In the genomic region with DNA sequence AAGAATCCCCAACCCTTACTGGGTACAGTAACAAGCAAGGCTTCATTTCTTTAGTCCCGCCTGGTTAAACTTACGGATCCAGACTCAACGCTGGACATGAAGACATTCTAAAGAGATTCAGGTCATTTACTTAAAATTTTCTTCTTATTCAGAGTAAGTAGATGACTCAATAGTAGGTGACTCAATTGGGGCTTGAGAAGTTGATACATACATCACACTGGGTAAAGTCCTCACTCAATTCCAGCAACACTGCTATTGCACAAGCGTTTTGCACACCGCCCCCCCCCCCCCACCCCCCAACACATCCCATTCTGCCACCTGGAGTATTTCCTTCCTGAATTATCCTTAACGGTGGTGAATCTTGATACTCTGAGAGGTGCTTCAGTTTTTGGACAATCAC, we compare ENCODE assay signal across 15 cellular contexts.
DNase-seq lines count a peak whose midpoint lies in the region; ATAC-seq and TF ChIP-seq lines count a peak whose summit lies in the region.
"Had no signal": no experiment of that assay in that cellular context is flagged by ENCODE, and none has a peak within 500 bp of the region (broad histone marks: within the 10 kb centered on the region; RNA-seq: fewer than 3 reads in every experiment).

No MANE protein-coding gene starts in this region.

- CTCF ChIA-PET in CD4-positive, alpha-beta T cell (lab: Charles Lee), result no interaction called here

- POLR2A ChIA-PET in CD4-positive, alpha-beta T cell (lab: Charles Lee), result no interaction called here

- intact Hi-C loops in CD4-positive, alpha-beta T cell (cut with DNase I, micrococcal nuclease), result loop anchor here in 1 of 2 experiments (10.0 kb wide), 1 partner anchor 611 kb away; the partner anchor contains the start of gene FOXP1
- intact Hi-C loops in left lung (cut with DNase I), result no loop called here
- intact Hi-C loops in ovary (cut with DNase I), result no loop called here

- H3K27me3 ChIP-seq in CD4-positive, alpha-beta T cell (ENCODE audit: control insufficient read depth, insufficient read depth, low read length), result no peaks in the 10 kb centered on the region
- H3K27me3 ChIP-seq in left lung (no peaks in the 10 kb centered on the region), ovary (no peaks in the 10 kb centered on the region)
- H3K27me3 ChIP-seq: upper lobe of right lung had no signal

- DNase-seq in CD4-positive, alpha-beta T cell, result no peak
- DNase-seq in HT1080 (ENCODE audit: low read depth) (peak; percentile 55), astrocyte of the spinal cord (ENCODE audit: low read depth, low spot score) (peak; percentile 52), left lung (no peak), DMS114 treated with DMSO at 0.1 percent for 48 hours (lab: John Stamatoyannopoulos, UW; ENCODE audit: unreplicated experiment) (no peak), ovary (no peak)
- DNase-seq: activated CD4-positive, alpha-beta T cell treated with anti-CD3 and anti-CD28 coated beads for 48 hours; CD4-positive, CD25-positive, alpha-beta regulatory T cell; effector CD8-positive, alpha-beta T cell; naive thymus-derived CD4-positive, alpha-beta T cell; NCI-H1417 treated with DMSO at 0.1 percent for 48 hours; NCI-H446; retina; upper lobe of right lung had no signal

- H3K36me3 Mint-ChIP-seq in CD4-positive, alpha-beta T cell (ENCODE audit: low read depth), result peaks cover 99% of the 10 kb centered on the region

- no peak for ATAC-seq in CD4-positive, alpha-beta T cell (ENCODE audit: poor library complexity)
- no peak for ATAC-seq in left lung
- ATAC-seq in HG03039 (IDR thresholded peaks at IDR 0.05; ENCODE audit: unreplicated experiment), result no peak
- ATAC-seq: naive thymus-derived CD4-positive, alpha-beta T cell; upper lobe of right lung had no signal

- no peaks in the 10 kb centered on the region for H3K27me3 Mint-ChIP-seq in CD4-positive, alpha-beta T cell
- H3K27me3 Mint-ChIP-seq: CD4-positive, CD25-positive, alpha-beta regulatory T cell; naive thymus-derived CD4-positive, alpha-beta T cell had no signal

- TF ChIP-seq EP300 in ovary (IDR thresholded peaks at IDR 0.05), result no peak

- TF ChIP-seq POLR2A in ovary (IDR thresholded peaks at IDR 0.05), result no peak

- H3K27ac Mint-ChIP-seq in CD4-positive, alpha-beta T cell, result peak overlapping the region; percentile 51

- no peaks in the 10 kb centered on the region for H3K9me3 Mint-ChIP-seq in CD4-positive, alpha-beta T cell
- H3K9me3 Mint-ChIP-seq: CD4-positive, CD25-positive, alpha-beta regulatory T cell had no signal

- peaks cover 12% of the 10 kb centered on the region for H3K4me1 Mint-ChIP-seq in CD4-positive, alpha-beta T cell (ENCODE audit: low read depth)

- WGBS in ovary, 3 donors, result 90 to 94% (median 90%) methylated on average over 6 of the region's 6 CpGs

- H3K4me3 Mint-ChIP-seq in CD4-positive, alpha-beta T cell, result no peak overlapping the region
- H3K4me3 Mint-ChIP-seq: CD4-positive, CD25-positive, alpha-beta regulatory T cell; naive thymus-derived CD4-positive, alpha-beta T cell had no signal

- H3K4me1 ChIP-seq in left lung, result peaks cover 0 to 29% of the 10 kb centered on the region in 2 donors
- H3K4me1 ChIP-seq in ovary (ENCODE audit: insufficient read depth), result no peaks in the 10 kb centered on the region
- H3K4me1 ChIP-seq: upper lobe of right lung had no signal

- H3K9me3 ChIP-seq in CD4-positive, alpha-beta T cell (ENCODE audit: control insufficient read depth, low read length), result no peaks in the 10 kb centered on the region
- H3K9me3 ChIP-seq in left lung, result no peaks in the 10 kb centered on the region
- no peaks in the 10 kb centered on the region for H3K9me3 ChIP-seq in ovary
- H3K9me3 ChIP-seq: upper lobe of right lung had no signal

- no peak for TF ChIP-seq CTCF in CD4-positive, alpha-beta T cell (IDR thresholded peaks at IDR 0.05)
- TF ChIP-seq CTCF in astrocyte of the spinal cord (IDR thresholded peaks at IDR 0.05; ENCODE audit: low read depth, low read length) (no peak), left lung (IDR thresholded peaks at IDR 0.05) (no peak), ovary (IDR thresholded peaks at IDR 0.05) (no peak)

- no peak overlapping the region for H3K27ac ChIP-seq in CD4-positive, alpha-beta T cell (ENCODE audit: low read depth, low read length)
- H3K27ac ChIP-seq in left lung, result peak overlapping the region; percentile 70
- no peak overlapping the region for H3K27ac ChIP-seq in ovary
- H3K27ac ChIP-seq: upper lobe of right lung had no signal

- H3K36me3 ChIP-seq in left lung, result peaks cover 0 to 93% of the 10 kb centered on the region in 2 donors
- no peaks in the 10 kb centered on the region for H3K36me3 ChIP-seq in ovary

- H3K4me3 ChIP-seq in astrocyte of the spinal cord (ENCODE audit: low read depth, low read length), result no peak overlapping the region
- no peak overlapping the region for H3K4me3 ChIP-seq in left lung
- H3K4me3 ChIP-seq in ovary, result no peak overlapping the region
- H3K4me3 ChIP-seq: upper lobe of right lung had no signal

- in situ Hi-C loops in astrocyte of the spinal cord (cut with HindIII; ENCODE audit: low sequenced_read_pairs), result no loop called here

Comparison
In these comparisons a context has a peak if more than half of its experiments do, and no peak if none do; other contexts are left out.
1. DNase-seq: peak in HT1080 (single experiment) and astrocyte of the spinal cord (single experiment); none in CD4-positive, alpha-beta T cell (0 of 10), left lung (0 of 2), DMS114 treated with DMSO at 0.1 percent for 48 hours (single experiment) and ovary (0 of 5).
2. H3K27ac ChIP-seq: peak in left lung (2 of 2); none in CD4-positive, alpha-beta T cell (single experiment) and ovary (0 of 2).